24 cellular contexts compared by ENCODE assay signal in the genomic region with DNA sequence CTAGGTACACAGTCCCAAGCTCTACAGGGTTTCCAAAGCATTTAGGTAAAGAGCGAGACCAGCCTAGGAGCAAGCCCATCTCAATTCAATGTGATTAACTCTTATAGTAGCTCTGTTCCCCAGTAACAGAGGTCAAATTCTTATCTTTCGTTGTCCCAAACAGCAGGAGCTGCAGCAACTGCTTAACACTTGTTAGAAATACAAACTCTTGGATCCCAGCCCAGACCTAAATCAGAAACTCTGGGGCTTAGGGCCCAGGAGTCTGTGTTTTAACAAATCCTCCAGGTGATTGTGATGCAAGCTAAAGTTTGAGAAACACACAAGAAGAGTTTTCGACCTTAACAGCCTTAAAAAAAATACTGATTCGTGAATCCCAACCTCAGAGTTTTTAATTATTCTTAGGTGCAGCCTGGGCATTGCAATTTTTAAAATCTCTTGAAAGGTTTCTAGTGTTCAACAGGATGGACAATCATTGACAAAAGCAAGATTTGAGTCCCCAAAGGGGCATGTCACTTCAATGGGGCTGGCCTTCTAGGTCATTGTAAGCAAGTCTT.
DNase-seq lines count a peak whose midpoint lies in the region; ATAC-seq and TF ChIP-seq lines count a peak whose summit lies in the region.
"Had no signal": no experiment of that assay in that cellular context is flagged by ENCODE, and none has a peak within 500 bp of the region (broad histone marks: within the 10 kb centered on the region; RNA-seq: fewer than 3 reads in every experiment).

No MANE protein-coding gene starts in this region.

- H3K27ac Mint-ChIP-seq in activated naive CD4-positive, alpha-beta T cell treated with anti-CD3 and anti-CD28 coated beads, Interleukin-2, amount 50 U/mL, for 72 hours = no peak overlapping the region
- H3K27ac Mint-ChIP-seq: HFFc6; stimulated activated naive B cell treated with anti-CD40 and anti-IgM and Interleukin-4, amounts not matched to agents 10 μg/mL and 1 μg/mL and 100 μg/mL, for 72 hours; type B pancreatic cell had no signal

- peak; percentile 46 for DNase-seq in DMS 273 (lab: John Stamatoyannopoulos, UW; ENCODE audit: unreplicated experiment)
- no peak for DNase-seq in DMS 273 treated with DMSO at 0.1 percent for 48 hours (lab: John Stamatoyannopoulos, UW)
- peak; percentile 5 for DNase-seq in NCI-H226
- peak; percentile 6 to 24 for DNase-seq in fibroblast of lung (ENCODE audit: low read depth in 2 of 2)
- DNase-seq in myocyte (ENCODE audit: low read depth) = peak; percentile 27
- no peak for DNase-seq in CD1c-positive myeloid dendritic cell (ENCODE audit: extremely low spot score)
- DNase-seq in mucosa of gallbladder (ENCODE audit: low spot score) = no peak
- no peak for DNase-seq in activated naive CD4-positive, alpha-beta T cell treated with anti-CD3 and anti-CD28 coated beads, Interleukin-2, amount 50 U/mL, for 72 hours (ENCODE audit: low spot score in 2 of 2)
- DNase-seq: activated CD4-positive, alpha-beta T cell treated with anti-CD3 and anti-CD28 coated beads for 4 hours; activated gamma-delta T cell treated with Interleukin-2 at 50 U/mL for 16 hours; C1 segment of cervical spinal cord; cortex of kidney; gastrocnemius medialis; HFFc6; mammary epithelial cell; MG63; NCI-H187; NCI-H510A treated with DMSO at 0.1 percent for 48 hours; stimulated activated naive B cell treated with anti-CD40 and anti-IgM and Interleukin-4, amounts not matched to agents 10 μg/mL and 1 μg/mL and 100 μg/mL, for 72 hours had no signal

- no peak overlapping the region for H3K4me3 ChIP-seq in fibroblast of lung (replicated peaks in 1 of 4; ENCODE audit: control extremely low read depth in 1 of 4, insufficient read depth in 1 of 4, low read depth in 3 of 4, low read length in 4 of 4)
- H3K4me3 ChIP-seq: ascending aorta, gastrocnemius medialis, MG63, SK-N-MC had no signal

- no peak for ATAC-seq in activated naive CD4-positive, alpha-beta T cell treated with anti-CD3 and anti-CD28 coated beads, Interleukin-2, amount 50 U/mL, for 72 hours

- no peak overlapping the region for H3K9ac ChIP-seq in fibroblast of lung (ENCODE audit: insufficient read depth, low read length)

- H3K9me3 ChIP-seq in fibroblast of lung (ENCODE audit: control insufficient read depth, insufficient read depth, low read depth, low read length) = no peaks in the 10 kb centered on the region
- H3K9me3 ChIP-seq: ascending aorta, gastrocnemius medialis, MG63 had no signal

- no peak overlapping the region for H2AFZ ChIP-seq in fibroblast of lung (ENCODE audit: low read length)

- H3K9me3 Mint-ChIP-seq in activated naive CD4-positive, alpha-beta T cell treated with anti-CD3 and anti-CD28 coated beads, Interleukin-2, amount 50 U/mL, for 72 hours = peaks cover 11 to 21% of the 10 kb centered on the region in 2 donors
- H3K9me3 Mint-ChIP-seq: HFFc6, type B pancreatic cell had no signal

- H3K36me3 Mint-ChIP-seq in activated naive CD4-positive, alpha-beta T cell treated with anti-CD3 and anti-CD28 coated beads, Interleukin-2, amount 50 U/mL, for 72 hours = no peaks in the 10 kb centered on the region
- H3K36me3 Mint-ChIP-seq: stimulated activated naive B cell treated with anti-CD40 and anti-IgM and Interleukin-4, amounts not matched to agents 10 μg/mL and 1 μg/mL and 100 μg/mL, for 72 hours; type B pancreatic cell had no signal

- no peak overlapping the region for H3K4me2 ChIP-seq in fibroblast of lung (ENCODE audit: extremely low read depth, insufficient read depth, low read length)

- no peaks in the 10 kb centered on the region for H3K4me1 ChIP-seq in fibroblast of lung (ENCODE audit: control insufficient read depth, extremely low read depth, insufficient read depth, low read length)
- H3K4me1 ChIP-seq: ascending aorta had no signal

- TF ChIP-seq CTCF in fibroblast of lung (conservative IDR thresholded peaks at IDR 0.05 in 1 of 2, IDR thresholded peaks at IDR 0.05 in 1 of 2; ENCODE audit: low read depth in 1 of 2, low read length in 2 of 2) = no peak

- H3K79me2 ChIP-seq in fibroblast of lung (ENCODE audit: control insufficient read depth, insufficient read depth, low read length) = no peaks in the 10 kb centered on the region

- H3K27ac ChIP-seq in fibroblast of lung (ENCODE audit: insufficient read depth, low read length) = no peak overlapping the region
- H3K27ac ChIP-seq: 22Rv1, ascending aorta, epithelial cell of prostate, SK-N-MC had no signal

- no peaks in the 10 kb centered on the region for H3K27me3 ChIP-seq in fibroblast of lung (ENCODE audit: control insufficient read depth, insufficient read depth, low read length)
- H3K27me3 ChIP-seq: ascending aorta, gastrocnemius medialis, MG63 had no signal

- no peaks in the 10 kb centered on the region for H3K36me3 ChIP-seq in fibroblast of lung (ENCODE audit: control insufficient read depth, insufficient read depth, low read length)
- H3K36me3 ChIP-seq: ascending aorta, gastrocnemius medialis, MG63 had no signal

- H4K20me1 ChIP-seq in fibroblast of lung (ENCODE audit: control insufficient read depth, extremely low read depth, insufficient read depth, low read length) = no peaks in the 10 kb centered on the region

Comparison
In these comparisons a context has a peak if more than half of its experiments do, and no peak if none do; other contexts are left out.
1. DNase-seq: peak in DMS 273 (single experiment), NCI-H226 (single experiment), fibroblast of lung (2 of 2) and myocyte (single experiment); none in DMS 273 treated with DMSO at 0.1 percent for 48 hours (single experiment), CD1c-positive myeloid dendritic cell (single experiment), mucosa of gallbladder (single experiment) and activated naive CD4-positive, alpha-beta T cell treated with anti-CD3 and anti-CD28 coated beads, Interleukin-2, amount 50 U/mL, for 72 hours (0 of 2).